In the genomic region with DNA sequence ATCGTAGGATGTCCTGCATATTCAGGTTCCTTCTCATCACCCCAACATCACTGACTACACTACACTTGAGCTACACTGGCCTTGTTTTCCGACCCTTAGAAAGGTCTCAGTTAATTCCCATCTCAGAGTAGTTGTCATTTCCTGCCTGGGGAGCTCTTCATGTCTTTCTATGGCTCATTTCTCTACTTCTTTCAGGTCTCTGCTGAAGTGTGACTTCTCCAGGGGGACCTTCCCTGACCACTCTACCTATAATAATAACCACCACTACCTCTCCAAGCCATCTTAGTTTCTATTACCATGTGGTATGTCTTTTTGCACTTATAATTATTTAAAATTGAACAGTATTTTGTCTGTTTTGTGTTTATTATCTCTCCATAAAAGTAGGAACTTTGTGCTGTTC, we compare ENCODE assay signal across 30 cellular contexts.
"Had no signal": no experiment of that assay in that cellular context is flagged by ENCODE, and none has a peak within 500 bp of the region (broad histone marks: within the 10 kb centered on the region; RNA-seq: fewer than 3 reads in every experiment).

No MANE protein-coding gene starts in this region.

- H3K27ac Mint-ChIP-seq: activated B cell treated with CpG ODN at 0.5 μM for 24 hours; activated naive CD8-positive, alpha-beta T cell treated with anti-CD3 and anti-CD28 coated beads, Interleukin-2, amount 50 U/mL, for 24 hours; activated T-helper 1 cell treated with anti-CD3 and anti-CD28 coated beads, Interleukin-12 subunit alpha, Interleukin-12 subunit beta, Interleukin-2, Interleukin-4 antibody, amounts not matched to agents 30 ng/mL and 10 ng/mL and 1 ng/mL, durations not matched to agents 14 hours and 24 hours and 36 hours; brain had no signal

- H3K4me3 ChIP-seq: K562, Peyer's patch had no signal

- H3K27ac ChIP-seq: Peyer's patch, VCaP had no signal

- H3K4me3 Mint-ChIP-seq: activated B cell treated with CpG ODN at 0.5 μM for 24 hours; activated CD8-positive, alpha-beta T cell treated with anti-CD3 and anti-CD28 coated beads for 36 hours; activated naive CD8-positive, alpha-beta T cell; activated naive CD8-positive, alpha-beta T cell treated with anti-CD3 and anti-CD28 coated beads, Interleukin-2, amount 50 U/mL, for 24 hours; activated T-helper 1 cell treated with anti-CD3 and anti-CD28 coated beads, Interleukin-12 subunit alpha, Interleukin-12 subunit beta, Interleukin-2, Interleukin-4 antibody, amounts not matched to agents 30 ng/mL and 10 ng/mL and 1 ng/mL, durations not matched to agents 14 hours and 24 hours and 36 hours; brain; T-cell had no signal

- DNase-seq: activated B cell treated with CpG ODN at 0.5 μM for 24 hours; activated CD4-positive, alpha-beta T cell treated with anti-CD3 and anti-CD28 coated beads for 48 hours; activated CD4-positive, alpha-beta T cell treated with anti-CD3 and anti-CD28 coated beads, Interleukin-2, amount 50 U/mL, for 4 hours; activated CD4-positive, CD25-positive, alpha-beta regulatory T cell treated with anti-CD3 and anti-CD28 coated beads, Interleukin-2, amount 50 U/mL, for 72 hours; activated CD8-positive, alpha-beta T cell treated with anti-CD3 and anti-CD28 coated beads for 36 hours; activated effector memory CD4-positive, alpha-beta T cell treated with Interleukin-2 at 50 U/mL for 16 hours; activated naive CD8-positive, alpha-beta T cell treated with anti-CD3 and anti-CD28 coated beads, Interleukin-2, amount 50 U/mL, for 24 hours; activated T-cell treated with anti-CD3 and anti-CD28 coated beads, Interleukin-2, amount 50 U/mL, for 1 hour; anterior cingulate cortex; NCI-H1105; NCI-H1436; NCI-H1694; NCI-H1930; NCI-H2081 treated with DMSO at 0.1 percent for 48 hours; NCI-H345; NCI-H524 treated with DMSO at 0.1 percent for 48 hours; PC-3; Peyer's patch; RPMI8226; SIG-M5; T-cell; T-helper 2 cell; T-helper 9 cell had no signal

- H3K27me3 Mint-ChIP-seq: activated B cell treated with CpG ODN at 0.5 μM for 24 hours; activated CD8-positive, alpha-beta T cell treated with anti-CD3 and anti-CD28 coated beads for 36 hours; activated naive CD8-positive, alpha-beta T cell; activated naive CD8-positive, alpha-beta T cell treated with anti-CD3 and anti-CD28 coated beads, Interleukin-2, amount 50 U/mL, for 24 hours; brain; T-cell had no signal

- H3K9me3 Mint-ChIP-seq: activated B cell treated with CpG ODN at 0.5 μM for 24 hours; activated T-helper 1 cell treated with anti-CD3 and anti-CD28 coated beads, Interleukin-12 subunit alpha, Interleukin-12 subunit beta, Interleukin-2, Interleukin-4 antibody, amounts not matched to agents 30 ng/mL and 10 ng/mL and 1 ng/mL, durations not matched to agents 14 hours and 24 hours and 36 hours; brain had no signal

- H3K36me3 ChIP-seq: Peyer's patch had no signal

- FAIRE-seq: bronchial epithelial cell, K562 had no signal

- H3K27me3 ChIP-seq: Peyer's patch had no signal

- H3K4me1 ChIP-seq: Peyer's patch had no signal

- H3K36me3 Mint-ChIP-seq: brain had no signal

- ATAC-seq: activated CD8-positive, alpha-beta T cell treated with anti-CD3 and anti-CD28 coated beads for 36 hours; activated naive CD8-positive, alpha-beta T cell treated with anti-CD3 and anti-CD28 coated beads, Interleukin-2, amount 50 U/mL, for 24 hours; K562; PC-3; SK-N-SH treated with all-trans-retinoic acid at 6 μM for 48 hours; T-cell had no signal

- H3K4me1 Mint-ChIP-seq: activated B cell treated with CpG ODN at 0.5 μM for 24 hours, brain had no signal

- H3K9me3 ChIP-seq: Peyer's patch had no signal
